9 cellular contexts compared by ENCODE assay signal in genomic region chr12:124904306-124905098, GRCh38. TPM values are rescaled to one million over a fixed set of nuclear protein-coding genes. Genes with fewer than 3 reads are reported as not detected.
DNase-seq lines count a peak whose midpoint lies in the region; ATAC-seq, FAIRE-seq and TF ChIP-seq lines count a peak whose summit lies in the region.
"Had no signal": no experiment of that assay in that cellular context is flagged by ENCODE, and none has a peak within 500 bp of the region (broad histone marks: within the 10 kb centered on the region; RNA-seq: fewer than 3 reads in every experiment).

No MANE protein-coding gene starts in this region.

- no peaks in the 10 kb centered on the region for H3K36me3 ChIP-seq in mucosa of descending colon (ENCODE audit: low read depth)

- TF ChIP-seq POLR2A in GM12892 (IDR thresholded peaks at IDR 0.05; ENCODE audit: low read depth, low read length), result no peak
- TF ChIP-seq POLR2A in GM18505 (IDR thresholded peaks at IDR 0.05; ENCODE audit: borderline replicate concordance, extremely low read depth, insufficient read depth, insufficient read length), result no peak

- no peaks in the 10 kb centered on the region for H3K9me3 ChIP-seq in mucosa of descending colon

- H3K27ac ChIP-seq in RWPE1 (peak overlapping the region; percentile 89), epithelial cell of prostate (peak overlapping the region; percentile 56)
- H3K27ac ChIP-seq: KMS-11 had no signal

- H3K4me3 ChIP-seq in mucosa of descending colon, result no peak overlapping the region

- TF ChIP-seq CTCF in RWPE1 (conservative IDR thresholded peaks at IDR 0.05; ENCODE audit: low read depth), result no peak
- no peak for TF ChIP-seq CTCF in mucosa of descending colon (IDR thresholded peaks at IDR 0.05)
- no peak for TF ChIP-seq CTCF in GM20000 (IDR thresholded peaks at IDR 0.05; ENCODE audit: extremely low read depth, missing control alignments)

- FAIRE-seq in GM12892 (lab: Jason Lieb, UNC), result peak; percentile 57

- ATAC-seq in mucosa of descending colon (peak; percentile 90), GM18505 (IDR thresholded peaks at IDR 0.05; ENCODE audit: unreplicated experiment) (no peak), HG02981 (IDR thresholded peaks at IDR 0.05; ENCODE audit: unreplicated experiment) (no peak)

- intact Hi-C loops in mucosa of descending colon (cut with DNase I, micrococcal nuclease), result no loop called here

- peaks cover 23% of the 10 kb centered on the region for H3K4me1 ChIP-seq in mucosa of descending colon (ENCODE audit: low read depth)

- POLR2A ChIA-PET in RWPE1 (lab: Yijun Ruan, JAX; ENCODE audit: low non-redundant PET), result interaction anchor here (0.5 kb wide), 1 partner anchor 24 kb away, joined by 7 read pairs; no protein-coding TSS in a partner anchor

- DNase-seq in GM12892 (ENCODE audit: insufficient read length), result no peak
- DNase-seq in RWPE1 (ENCODE audit: low spot score), result peak; percentile 88
- DNase-seq in epithelial cell of prostate (ENCODE audit: low read depth, low spot score), result no peak
- peak; percentile 81 to 90 (median 82) for DNase-seq in mucosa of descending colon
- DNase-seq in GM20000 (ENCODE audit: low spot score), result no peak
- no peak for DNase-seq in NCI-H226

- CTCF ChIA-PET in RWPE1 (lab: Yijun Ruan, JAX), result interaction anchor here (0.6 to 1.1 kb wide), 2 partner anchors 35 to 36 kb away, joined by 3 to 5 read pairs; no protein-coding TSS in a partner anchor

RNA-seq across cellular contexts. Expression of gene UBC, which starts 9.9 kb away (rescaled TPM):
- polyA plus RNA-seq in GM12892 (2012; ENCODE audit: missing spikeins), result 929 TPM
- total RNA-seq in mucosa of descending colon, result 1,000 to 10,000 TPM; 1,242 to 1,563 (median 1,498) TPM

RNA-seq across cellular contexts. Expression of gene SCARB1, which starts 40.8 kb away (rescaled TPM):
- 50.7 TPM for polyA plus RNA-seq in GM12892 (2012; ENCODE audit: missing spikeins)
- 10 to 100 TPM; 23.0 to 55.1 (median 31.2) TPM for total RNA-seq in mucosa of descending colon

Comparison
In these comparisons a context has a peak if more than half of its experiments do, and no peak if none do; other contexts are left out.
1. DNase-seq: peak in RWPE1 (single experiment) and mucosa of descending colon (3 of 3); none in GM12892 (single experiment), epithelial cell of prostate (single experiment), GM20000 (single experiment) and NCI-H226 (single experiment).